Comparison of ENCODE assay signal across 9 cellular contexts in the genomic region with DNA sequence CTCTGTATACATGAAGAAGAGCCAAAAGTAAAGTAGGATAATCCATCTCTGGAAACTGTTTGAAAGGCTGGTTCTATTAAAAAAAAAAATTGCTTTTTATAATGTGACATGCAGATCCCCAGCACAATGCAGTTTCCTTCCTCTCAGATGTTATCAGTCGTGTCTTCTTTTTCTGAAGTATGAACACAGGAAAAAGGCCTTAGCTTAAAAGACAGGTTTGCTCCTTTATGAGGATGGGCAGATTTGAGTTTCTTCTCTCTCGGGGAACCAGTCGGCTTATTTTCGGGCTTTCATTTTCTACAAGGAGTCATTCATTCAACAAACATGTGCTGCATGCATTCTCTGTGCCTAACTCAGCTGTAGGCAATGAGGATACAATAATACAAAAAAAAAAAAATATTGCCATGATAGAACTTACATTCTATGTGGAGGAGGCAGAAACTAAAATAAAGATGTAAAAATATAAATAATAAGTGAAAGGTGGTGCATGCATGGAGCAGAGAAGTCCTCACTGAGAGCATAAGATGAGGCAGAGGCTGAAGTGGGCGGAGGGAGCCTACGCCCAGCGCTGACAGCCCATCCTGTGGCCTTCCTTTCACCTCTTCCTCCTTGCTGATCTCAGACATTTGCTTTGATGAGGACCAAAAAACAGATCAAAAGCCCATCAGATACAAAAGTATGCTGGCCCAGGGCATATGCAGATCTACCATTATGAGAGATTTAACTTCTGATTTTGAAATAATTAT. TPM values are rescaled to one million over a fixed set of nuclear protein-coding genes. Genes with fewer than 3 reads are reported as not detected.
DNase-seq lines count a peak whose midpoint lies in the region; ATAC-seq and TF ChIP-seq lines count a peak whose summit lies in the region.
"Had no signal": no experiment of that assay in that cellular context is flagged by ENCODE, and none has a peak within 500 bp of the region (broad histone marks: within the 10 kb centered on the region; RNA-seq: fewer than 3 reads in every experiment).

TSS of gene CD226 (minus strand) at position 513 of the 746 bp plus-strand sequence. CDS start at position 46, 467 bp downstream.

- H3K36me3 Mint-ChIP-seq in CD8-positive, alpha-beta T cell, result peaks cover 12% of the 10 kb centered on the region
- peaks cover 36% of the 10 kb centered on the region for H3K36me3 Mint-ChIP-seq in activated naive CD8-positive, alpha-beta T cell treated with anti-CD3 and anti-CD28 coated beads, Interleukin-2, amount 10 ng/mL, durations not matched to agents 7 days and 5 days

- H3K27ac ChIP-seq in CD8-positive, alpha-beta T cell (ENCODE audit: low read depth, low read length), result peak within 1 kb of the TSS; percentile 7

- POLR2A ChIA-PET in CD8-positive, alpha-beta T cell (lab: Charles Lee), result interaction anchor here (1.0 to 1.6 kb wide), 3 partner anchors 9 to 49 kb away, joined by 3 to 5 read pairs (median 4); no protein-coding TSS in a partner anchor
- POLR2A ChIA-PET in activated naive CD8-positive, alpha-beta T cell treated with anti-CD3 and anti-CD28 coated beads, Interleukin-2, amount 10 ng/mL, durations not matched to agents 7 days and 5 days (lab: Charles Lee), result interaction anchor here (1.2 to 2.7 kb wide), 5 partner anchors 9 to 33 kb away, joined by 4 to 14 read pairs (median 7); no protein-coding TSS in a partner anchor

- no peaks in the 10 kb centered on the region for H3K36me3 ChIP-seq in CD8-positive, alpha-beta T cell (ENCODE audit: insufficient read depth, low read length)
- H3K36me3 ChIP-seq in H7 (replicated peaks; ENCODE audit: control insufficient read depth, insufficient read depth, low read length), result no peaks in the 10 kb centered on the region

- no peaks in the 10 kb centered on the region for H3K9me3 ChIP-seq in CD8-positive, alpha-beta T cell (ENCODE audit: low read length)

- no peaks in the 10 kb centered on the region for H3K9me3 Mint-ChIP-seq in CD8-positive, alpha-beta T cell
- peaks cover 6% of the 10 kb centered on the region for H3K9me3 Mint-ChIP-seq in activated naive CD8-positive, alpha-beta T cell treated with anti-CD3 and anti-CD28 coated beads, Interleukin-2, amount 10 ng/mL, durations not matched to agents 7 days and 5 days

- H3K27ac Mint-ChIP-seq in CD8-positive, alpha-beta T cell, result no peak within 1 kb of the TSS
- no peak within 1 kb of the TSS for H3K27ac Mint-ChIP-seq in activated naive CD8-positive, alpha-beta T cell treated with anti-CD3 and anti-CD28 coated beads, Interleukin-2, amount 10 ng/mL, durations not matched to agents 7 days and 5 days

- TF ChIP-seq CTCF in CD8-positive, alpha-beta T cell (IDR thresholded peaks at IDR 0.05), result no peak

- H3K4me1 Mint-ChIP-seq in CD8-positive, alpha-beta T cell (ENCODE audit: low read depth), result peaks cover 38% of the 10 kb centered on the region
- peaks cover 48% of the 10 kb centered on the region for H3K4me1 Mint-ChIP-seq in activated naive CD8-positive, alpha-beta T cell treated with anti-CD3 and anti-CD28 coated beads, Interleukin-2, amount 10 ng/mL, durations not matched to agents 7 days and 5 days

- DNase-seq in CD8-positive, alpha-beta T cell, result no peak
- DNase-seq in activated naive CD8-positive, alpha-beta T cell treated with anti-CD3 and anti-CD28 coated beads, Interleukin-2, amount 10 ng/mL, durations not matched to agents 7 days and 5 days, result no peak
- DNase-seq in H4 (ENCODE audit: low spot score), result no peak
- no peak for DNase-seq in SKM-1 treated with dmso at 0.1 percent for 144 hours (lab: John Stamatoyannopoulos, UW; ENCODE audit: unreplicated experiment)
- no peak for DNase-seq in H7
- no peak for DNase-seq in SHP77 treated with DMSO at 0.1 percent for 48 hours (lab: John Stamatoyannopoulos, UW)
- DNase-seq: NCI-H1417 treated with DMSO at 0.1 percent for 48 hours had no signal

- H3K4me3 Mint-ChIP-seq in CD8-positive, alpha-beta T cell, result peak within 1 kb of the TSS; percentile 83
- no peak within 1 kb of the TSS for H3K4me3 Mint-ChIP-seq in activated naive CD8-positive, alpha-beta T cell treated with anti-CD3 and anti-CD28 coated beads, Interleukin-2, amount 10 ng/mL, durations not matched to agents 7 days and 5 days

- H3K27me3 ChIP-seq in CD8-positive, alpha-beta T cell (ENCODE audit: insufficient read depth, low read length), result no peaks in the 10 kb centered on the region
- H3K27me3 ChIP-seq in H7 (ENCODE audit: control insufficient read depth, insufficient read depth, low read length), result no peaks in the 10 kb centered on the region

- intact Hi-C loops in CD8-positive, alpha-beta T cell (cut with DNase I, micrococcal nuclease), result loop anchor here (2.0 to 10.0 kb wide), 2 partner anchors 13 to 1233 kb away; partner anchors contain the start of gene TMX3 (in 1 of the 2)

- H3K4me3 ChIP-seq in CD8-positive, alpha-beta T cell (ENCODE audit: low read depth, low read length), result peak within 1 kb of the TSS; percentile 12
- no peak within 1 kb of the TSS for H3K4me3 ChIP-seq in H7 (ENCODE audit: insufficient read depth, low read depth, low read length)

- H3K27me3 Mint-ChIP-seq in CD8-positive, alpha-beta T cell (ENCODE audit: low read depth), result no peaks in the 10 kb centered on the region
- no peaks in the 10 kb centered on the region for H3K27me3 Mint-ChIP-seq in activated naive CD8-positive, alpha-beta T cell treated with anti-CD3 and anti-CD28 coated beads, Interleukin-2, amount 10 ng/mL, durations not matched to agents 7 days and 5 days

- H3K4me1 ChIP-seq in CD8-positive, alpha-beta T cell (ENCODE audit: insufficient read depth, low read length), result peaks cover 78% of the 10 kb centered on the region

- peak; percentile 59 for ATAC-seq in CD8-positive, alpha-beta T cell
- ATAC-seq in GM19351 (IDR thresholded peaks at IDR 0.05; ENCODE audit: unreplicated experiment) (peak; percentile 47), HG03432 (IDR thresholded peaks at IDR 0.05; ENCODE audit: unreplicated experiment) (peak; percentile 52)
- ATAC-seq in activated naive CD8-positive, alpha-beta T cell treated with anti-CD3 and anti-CD28 coated beads, Interleukin-2, amount 10 ng/mL, durations not matched to agents 7 days and 5 days (ENCODE audit: low read depth), result peak; percentile 76

- CTCF ChIA-PET in CD8-positive, alpha-beta T cell (lab: Charles Lee), result interaction anchor here (1.1 to 1.3 kb wide), 4 partner anchors 9 to 109 kb away, joined by 3 read pairs; no protein-coding TSS in a partner anchor

RNA-seq across cellular contexts. Expression of gene CD226, which starts in this region (rescaled TPM):
- total RNA-seq in CD8-positive, alpha-beta T cell, result 10 to 100 TPM; 20.1 TPM
- total RNA-seq in activated naive CD8-positive, alpha-beta T cell treated with anti-CD3 and anti-CD28 coated beads, Interleukin-2, amount 10 ng/mL, durations not matched to agents 7 days and 5 days, result 10 to 100 TPM; 46.4 to 50.9 TPM
- total RNA-seq in H4 (2014; rRNA removed; shearing (Covaris generic)), result 0.02 and 0.23 TPM in 2 replicates
- total RNA-seq in H7 (2014; rRNA removed; shearing (Covaris generic)), result not detected in 2 replicates

Comparison
In these comparisons a context has a peak if more than half of its experiments do, and no peak if none do; other contexts are left out.
1. RNA of gene CD226 (total RNA-seq): 46.4 to 50.9 TPM in activated naive CD8-positive, alpha-beta T cell treated with anti-CD3 and anti-CD28 coated beads, Interleukin-2, amount 10 ng/mL, durations not matched to agents 7 days and 5 days and 20.1 TPM in CD8-positive, alpha-beta T cell; 0.02 to 0.23 TPM in H4 and not detected in H7; every median in the first group is over 10 times any median in the second.
2. Peak in every context shown above with its lines, with median percentiles within 50 percentile points of each other: ATAC-seq.